8 cellular contexts compared by ENCODE assay signal in genomic region chr1:73674945-73675561, GRCh38.
DNase-seq lines count a peak whose midpoint lies in the region; ATAC-seq, FAIRE-seq and TF ChIP-seq lines count a peak whose summit lies in the region.

No MANE protein-coding gene starts in this region.

- H3K4me3 Mint-ChIP-seq in Calu3 (ENCODE audit: low read depth, unreplicated experiment) = no peak overlapping the region

- TF ChIP-seq CTCF in Calu3 (IDR thresholded peaks at IDR 0.05; ENCODE audit: unreplicated experiment) = peak; percentile 12

- FAIRE-seq in TTC549 (lab: Jason Lieb, UNC) = peak; percentile 32

- H3K4me1 Mint-ChIP-seq in Calu3 (ENCODE audit: low read depth, unreplicated experiment) = no peaks in the 10 kb centered on the region

- H3K27ac Mint-ChIP-seq in Calu3 (ENCODE audit: unreplicated experiment) = no peak overlapping the region

- DNase-seq in Calu3 = no peak
- peak; percentile 3 for DNase-seq in MV-4-11 (lab: John Stamatoyannopoulos, UW)
- DNase-seq in kidney tubule cell (ENCODE audit: low spot score) = peak; percentile 33
- DNase-seq in amygdala (lab: John Stamatoyannopoulos, UW) = no peak

- H3K9me3 Mint-ChIP-seq in Calu3 (ENCODE audit: low read depth, unreplicated experiment) = no peaks in the 10 kb centered on the region

- intact Hi-C loops in Calu3 (cut with micrococcal nuclease; ENCODE audit: unreplicated experiment) = loop anchor here (1.0 to 10.0 kb wide), 4 partner anchors 82 to 1053 kb away; no protein-coding TSS in a partner anchor

- BruUV-seq in Calu3 (replicated peaks; lab: Mats Ljungman, UMichigan) = no TSS peak

- CTCF ChIA-PET in Calu3 (lab: Charles Lee) = no interaction called here

- ATAC-seq in GM21717 (IDR thresholded peaks at IDR 0.05; ENCODE audit: unreplicated experiment) (peak; percentile 84), GM18498 (IDR thresholded peaks at IDR 0.05; ENCODE audit: unreplicated experiment) (no peak), HG03439 (IDR thresholded peaks at IDR 0.05; ENCODE audit: unreplicated experiment) (no peak)

- no peaks in the 10 kb centered on the region for H3K36me3 Mint-ChIP-seq in Calu3 (ENCODE audit: insufficient read depth, unreplicated experiment)

- H3K27me3 Mint-ChIP-seq in Calu3 (ENCODE audit: unreplicated experiment) = no peaks in the 10 kb centered on the region

Comparison
In these comparisons a context has a peak if more than half of its experiments do, and no peak if none do; other contexts are left out.
1. DNase-seq: peak in MV-4-11 (single experiment) and kidney tubule cell (single experiment); none in Calu3 (single experiment) and amygdala (0 of 56).